7 cellular contexts compared by ENCODE assay signal in the genomic region with DNA sequence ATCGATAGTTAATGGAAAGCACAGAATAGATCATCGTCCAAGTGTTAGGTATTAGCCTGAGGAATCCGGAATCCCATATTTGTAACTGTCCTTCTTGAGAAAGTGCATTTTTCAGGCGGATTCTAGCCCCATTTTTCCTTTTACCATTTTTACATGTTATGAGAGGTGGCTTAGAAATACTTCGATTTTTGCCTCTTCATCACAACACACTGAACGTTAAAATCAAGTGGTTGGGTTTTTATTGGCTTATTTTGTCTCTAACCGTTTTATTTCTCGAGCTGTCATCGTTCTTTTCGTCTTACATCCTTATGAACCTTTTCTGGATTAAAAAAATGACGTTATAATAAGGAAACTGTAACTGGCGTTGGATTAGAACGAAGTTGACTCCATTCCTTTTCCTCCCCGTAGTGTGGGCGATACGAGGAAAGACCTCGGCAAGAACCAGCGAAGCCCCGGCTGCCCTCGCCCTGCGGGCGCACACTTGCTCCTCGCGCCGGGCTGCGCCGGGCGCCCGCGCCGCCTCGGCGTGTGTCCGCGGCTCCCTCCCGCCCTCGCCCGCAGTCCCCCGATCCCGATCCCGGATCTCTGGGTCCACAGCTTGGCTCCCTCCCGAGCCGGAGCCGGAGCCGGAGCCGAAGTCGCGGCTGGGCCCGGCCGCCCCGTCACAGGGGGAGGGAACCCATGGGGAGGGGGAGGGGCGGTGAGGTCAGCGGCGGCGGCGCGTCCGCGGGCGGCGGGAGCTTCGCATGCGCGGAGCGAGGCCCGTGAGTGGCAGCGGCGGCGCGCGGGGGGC. TPM values are rescaled to one million over a fixed set of nuclear protein-coding genes. Genes with fewer than 3 reads are reported as not detected.
A peak's percentile ranks its signal among the peaks of the same experiment; 100 is the strongest.
DNase-seq lines count a peak whose midpoint lies in the region; ATAC-seq and TF ChIP-seq lines count a peak whose summit lies in the region.
"Not testable (repeated sequence)": the region's sequence is repeated elsewhere in the genome, so short reads cannot be mapped to it uniquely, and the experiment has no call there.

No MANE protein-coding gene starts in this region.

- peak; percentile 13 for DNase-seq in HPDE6-E6E7 (ENCODE audit: extremely low spot score)
- DNase-seq in activated CD4-positive, alpha-beta T cell treated with anti-CD3 and anti-CD28 coated beads for 36 hours, result peak; percentile 60
- DNase-seq in esophagus muscularis mucosa (ENCODE audit: extremely low spot score); kidney epithelial cell (ENCODE audit: low read depth): not testable (repeated sequence)
- peak; percentile 50 for DNase-seq in stimulated activated CD8-positive, alpha-beta memory T cell treated with anti-CD3 and anti-CD28 coated beads, Interleukin-4, amount 100 ng/mL, for 48 hours

- H3K4me2 ChIP-seq in parathyroid adenoma (ENCODE audit: low read length), result peak overlapping the region; percentile 68

- not testable (repeated sequence) for TF ChIP-seq POLR2A in esophagus muscularis mucosa (IDR thresholded peaks at IDR 0.05; ENCODE audit: low read depth)

- peak overlapping the region; percentile 79 to 90 (median 83) for H3K27ac ChIP-seq in esophagus muscularis mucosa (replicated peaks in 1 of 4)
- not testable (repeated sequence) for H3K27ac ChIP-seq in parathyroid adenoma

- CTCF ChIA-PET in activated CD4-positive, alpha-beta T cell treated with anti-CD3 and anti-CD28 coated beads for 36 hours (lab: Charles Lee), result not testable (repeated sequence)

- TF ChIP-seq CTCF in esophagus muscularis mucosa (IDR thresholded peaks at IDR 0.05); kidney epithelial cell (IDR thresholded peaks at IDR 0.05; ENCODE audit: insufficient read depth, low read length, poor library complexity, severe bottlenecking); parathyroid adenoma (IDR thresholded peaks at IDR 0.05): not testable (repeated sequence)

- intact Hi-C loops in activated CD4-positive, alpha-beta T cell treated with anti-CD3 and anti-CD28 coated beads for 36 hours (cut with DNase I, micrococcal nuclease); esophagus muscularis mucosa (cut with DNase I): not testable (repeated sequence)

- peaks cover 0 to 16% (median 6%) of the 10 kb centered on the region in 4 donors for H3K4me1 ChIP-seq in esophagus muscularis mucosa
- H3K4me1 ChIP-seq in parathyroid adenoma, result not testable (repeated sequence)

- peaks cover 0 to 45% (median 4%) of the 10 kb centered on the region in 4 donors for H3K27me3 ChIP-seq in esophagus muscularis mucosa
- not testable (repeated sequence) for H3K27me3 ChIP-seq in kidney epithelial cell (ENCODE audit: control insufficient read depth, insufficient read depth, low read length); parathyroid adenoma (ENCODE audit: control insufficient read depth, insufficient read depth, low read length)

- not testable (repeated sequence) for H3K79me2 ChIP-seq in parathyroid adenoma

- 10% methylated on average over 23 of the region's 71 CpGs for WGBS in esophagus muscularis mucosa

- not testable (repeated sequence) for TF ChIP-seq EP300 in esophagus muscularis mucosa (IDR thresholded peaks at IDR 0.05)

- peak overlapping the region; percentile 31 for H3K4me3 Mint-ChIP-seq in activated CD4-positive, alpha-beta T cell treated with anti-CD3 and anti-CD28 coated beads for 36 hours
- peak overlapping the region; percentile 42 for H3K4me3 Mint-ChIP-seq in activated naive CD4-positive, alpha-beta T cell treated with anti-CD3 and anti-CD28 coated beads, Interleukin-2, amount 50 U/mL, for 24 hours

- H3K9me3 Mint-ChIP-seq in activated CD4-positive, alpha-beta T cell treated with anti-CD3 and anti-CD28 coated beads for 36 hours (ENCODE audit: low read depth); activated naive CD4-positive, alpha-beta T cell treated with anti-CD3 and anti-CD28 coated beads, Interleukin-2, amount 50 U/mL, for 24 hours: not testable (repeated sequence)

- H3K9ac ChIP-seq in parathyroid adenoma, result not testable (repeated sequence)

- H3K4me1 Mint-ChIP-seq in activated CD4-positive, alpha-beta T cell treated with anti-CD3 and anti-CD28 coated beads for 36 hours, result peaks cover 10% of the 10 kb centered on the region
- H3K4me1 Mint-ChIP-seq in activated naive CD4-positive, alpha-beta T cell treated with anti-CD3 and anti-CD28 coated beads, Interleukin-2, amount 50 U/mL, for 24 hours, result peaks cover 14% of the 10 kb centered on the region

- H3K9me3 ChIP-seq in esophagus muscularis mucosa; parathyroid adenoma (ENCODE audit: control insufficient read depth, low read length): not testable (repeated sequence)

- H3K27ac Mint-ChIP-seq in activated CD4-positive, alpha-beta T cell treated with anti-CD3 and anti-CD28 coated beads for 36 hours; activated naive CD4-positive, alpha-beta T cell treated with anti-CD3 and anti-CD28 coated beads, Interleukin-2, amount 50 U/mL, for 24 hours: not testable (repeated sequence)

- peak; percentile 44 for ATAC-seq in activated CD4-positive, alpha-beta T cell treated with anti-CD3 and anti-CD28 coated beads for 36 hours

- not testable (repeated sequence) for H3K36me3 ChIP-seq in esophagus muscularis mucosa; kidney epithelial cell (ENCODE audit: control insufficient read depth, insufficient read depth, low read length); parathyroid adenoma (ENCODE audit: control insufficient read depth, insufficient read depth, low read length)

- H2AFZ ChIP-seq in parathyroid adenoma, result peak overlapping the region; percentile 60

- peaks cover 28% of the 10 kb centered on the region for H3K27me3 Mint-ChIP-seq in activated CD4-positive, alpha-beta T cell treated with anti-CD3 and anti-CD28 coated beads for 36 hours
- H3K27me3 Mint-ChIP-seq in activated naive CD4-positive, alpha-beta T cell treated with anti-CD3 and anti-CD28 coated beads, Interleukin-2, amount 50 U/mL, for 24 hours, result peaks cover 40% of the 10 kb centered on the region

- POLR2A ChIA-PET in activated CD4-positive, alpha-beta T cell treated with anti-CD3 and anti-CD28 coated beads for 36 hours (lab: Charles Lee), result not testable (repeated sequence)

- H3K4me3 ChIP-seq in esophagus muscularis mucosa (peak overlapping the region; percentile 53 to 65 (median 60)), kidney epithelial cell (ENCODE audit: low read depth, low read length) (peak overlapping the region; percentile 28), parathyroid adenoma (ENCODE audit: low read depth, low read length) (peak overlapping the region; percentile 54)

- not testable (repeated sequence) for H3K36me3 Mint-ChIP-seq in activated CD4-positive, alpha-beta T cell treated with anti-CD3 and anti-CD28 coated beads for 36 hours (ENCODE audit: low read depth); activated naive CD4-positive, alpha-beta T cell treated with anti-CD3 and anti-CD28 coated beads, Interleukin-2, amount 50 U/mL, for 24 hours

RNA-seq across cellular contexts. Expression of a gene that starts 8.2 kb away (rescaled TPM):
- not detected for total RNA-seq in activated CD4-positive, alpha-beta T cell treated with anti-CD3 and anti-CD28 coated beads for 36 hours
- total RNA-seq in esophagus muscularis mucosa (not detected), kidney epithelial cell (not detected in 2 replicates)
